Comparison of ENCODE assay signal across 10 cellular contexts in the genomic region with DNA sequence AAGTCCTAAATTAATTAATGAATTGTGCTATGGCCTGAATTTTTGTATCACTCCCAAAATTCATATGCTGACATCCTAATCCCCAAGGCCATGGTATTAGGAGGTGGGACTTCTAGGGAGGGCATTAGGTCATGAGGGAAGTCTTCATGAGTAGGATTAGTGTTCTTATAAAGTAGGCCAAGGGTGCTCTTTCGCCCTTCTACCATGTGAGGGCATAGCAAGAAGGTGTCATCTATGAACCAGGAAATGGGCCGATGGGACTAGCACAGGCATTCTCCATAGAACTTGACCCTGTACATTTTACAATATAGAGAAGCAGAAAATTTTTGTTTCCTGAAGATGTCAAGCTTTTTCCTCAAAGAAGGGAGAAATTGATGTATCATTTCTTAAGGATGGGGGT. TPM values are rescaled to one million over a fixed set of nuclear protein-coding genes. Genes with fewer than 3 reads are reported as not detected.
DNase-seq lines count a peak whose midpoint lies in the region; ATAC-seq, FAIRE-seq and TF ChIP-seq lines count a peak whose summit lies in the region.
"Had no signal": no experiment of that assay in that cellular context is flagged by ENCODE, and none has a peak within 500 bp of the region (broad histone marks: within the 10 kb centered on the region; RNA-seq: fewer than 3 reads in every experiment).

No MANE protein-coding gene starts in this region.

- H3K4me2 ChIP-seq in MM.1S (ENCODE audit: low read depth, low read length) (no peak overlapping the region), GM12878 (ENCODE audit: control insufficient read depth, insufficient read depth) (no peak overlapping the region), mesenchymal stem cell (ENCODE audit: low read length, poor library complexity, severe bottlenecking) (no peak overlapping the region)

- no peaks in the 10 kb centered on the region for H3K9me2 ChIP-seq in MM.1S (replicated peaks; ENCODE audit: insufficient read depth, low read length)

- no peak overlapping the region for H2BK120ac ChIP-seq in mesenchymal stem cell (ENCODE audit: low read depth, low read length)

- H3K36me3 Mint-ChIP-seq in activated naive CD8-positive, alpha-beta T cell treated with anti-CD3 and anti-CD28 coated beads for 36 hours = no peaks in the 10 kb centered on the region

- H2AK5ac ChIP-seq in mesenchymal stem cell (ENCODE audit: low read length, severe bottlenecking) = no peak overlapping the region

- TF ChIP-seq CTCF in MM.1S (IDR thresholded peaks at IDR 0.05; ENCODE audit: low read length) (peak; percentile 57), GM12878 (IDR thresholded peaks at IDR 0.05 in 2 of 3, conservative IDR thresholded peaks at IDR 0.05 in 1 of 3; ENCODE audit: control insufficient read depth in 2 of 3, extremely low read depth in 1 of 3, insufficient read depth in 1 of 3, low read depth in 3 of 3, low read length in 3 of 3) (peak; percentile 14 to 24 (median 22); a peak in 4 of 6 replicates)

- H3K9me3 Mint-ChIP-seq in activated naive CD8-positive, alpha-beta T cell treated with anti-CD3 and anti-CD28 coated beads for 36 hours = no peaks in the 10 kb centered on the region

- H3K36me3 ChIP-seq in MM.1S (replicated peaks; ENCODE audit: insufficient read depth, low read length) = no peaks in the 10 kb centered on the region
- no peaks in the 10 kb centered on the region for H3K36me3 ChIP-seq in GM12878 (ENCODE audit: control insufficient read depth in 2 of 2, insufficient read depth in 2 of 2, low read length in 1 of 2)
- H3K36me3 ChIP-seq in mesenchymal stem cell (ENCODE audit: control insufficient read depth in 1 of 2, insufficient read depth in 2 of 2, low read depth in 1 of 2, low read length in 2 of 2) = no peaks in the 10 kb centered on the region

- no peak overlapping the region for H2BK12ac ChIP-seq in mesenchymal stem cell (ENCODE audit: low read length in 2 of 2)

- TF ChIP-seq EP300 in GM12878 (IDR thresholded peaks at IDR 0.05; ENCODE audit: borderline replicate concordance in 1 of 2, control insufficient read depth in 1 of 2, low read depth in 2 of 2, low read length in 2 of 2) = no peak

- H3K4ac ChIP-seq in mesenchymal stem cell (ENCODE audit: low read depth in 1 of 2, low read length in 2 of 2) = no peak overlapping the region

- DNase-seq in COLO829 (ENCODE audit: low spot score) = peak; percentile 8
- DNase-seq in MM.1S = peak; percentile 59
- DNase-seq in GM12878 (ENCODE audit: low read depth, low spot score) = no peak
- DNase-seq in activated naive CD8-positive, alpha-beta T cell treated with anti-CD3 and anti-CD28 coated beads for 36 hours = no peak
- no peak for DNase-seq in mesenchymal stem cell
- DNase-seq: activated CD8-positive, alpha-beta memory T cell treated with anti-CD3 and anti-CD28 coated beads, Interleukin-2, amount 50 U/mL, for 4 hours; DMS153 had no signal

- H3K27me3 ChIP-seq in MM.1S (replicated peaks; ENCODE audit: insufficient read depth, low read length) (no peaks in the 10 kb centered on the region), GM12878 (replicated peaks in 1 of 2; ENCODE audit: control insufficient read depth in 2 of 2, insufficient read depth in 2 of 2, low read length in 1 of 2) (no peaks in the 10 kb centered on the region), mesenchymal stem cell (ENCODE audit: control insufficient read depth in 1 of 2, insufficient read depth in 1 of 2, low read length in 2 of 2) (no peaks in the 10 kb centered on the region)

- no peak overlapping the region for H4K91ac ChIP-seq in mesenchymal stem cell (ENCODE audit: low read length)

- no peak overlapping the region for H2AFZ ChIP-seq in MM.1S (ENCODE audit: low read length)
- H2AFZ ChIP-seq in GM12878 (ENCODE audit: control insufficient read depth, low read depth, low read length) = no peak overlapping the region
- no peak overlapping the region for H2AFZ ChIP-seq in mesenchymal stem cell (ENCODE audit: low read depth, low read length)

- no peak overlapping the region for H3K18ac ChIP-seq in mesenchymal stem cell (ENCODE audit: low read depth in 1 of 2, low read length in 2 of 2)

- CTCF ChIA-PET in GM12878 (lab: Yijun Ruan, JAX) = interaction anchor here (0.7 kb wide), 2 partner anchors 566 to 594 kb away, joined by 3 read pairs; no protein-coding TSS in a partner anchor

- TF ChIP-seq RAD21 in GM12878 (IDR thresholded peaks at IDR 0.05; ENCODE audit: insufficient read depth, low read depth, low read length) = peak; percentile 26; the same call in 1 of the 2 replicates

- H3K4me1 Mint-ChIP-seq in activated naive CD8-positive, alpha-beta T cell treated with anti-CD3 and anti-CD28 coated beads for 36 hours = no peaks in the 10 kb centered on the region

- RAD21 ChIA-PET in GM12878 (lab: Charles Lee; ENCODE audit: unreplicated experiment) = no interaction called here

- no peaks in the 10 kb centered on the region for H3F3A ChIP-seq in MM.1S (ENCODE audit: insufficient read depth, low read length)

- H3K79me1 ChIP-seq in mesenchymal stem cell (replicated peaks; ENCODE audit: low read length, poor library complexity, severe bottlenecking) = no peaks in the 10 kb centered on the region

- no peak overlapping the region for H3K27ac Mint-ChIP-seq in activated naive CD8-positive, alpha-beta T cell treated with anti-CD3 and anti-CD28 coated beads for 36 hours

- H3K27ac ChIP-seq in MM.1S (ENCODE audit: low read length) = no peak overlapping the region
- no peak overlapping the region for H3K27ac ChIP-seq in GM12878 (ENCODE audit: control insufficient read depth, insufficient read depth)
- H3K27ac ChIP-seq in mesenchymal stem cell (ENCODE audit: low read length, poor library complexity, severe bottlenecking) = no peak overlapping the region

- H4K20me1 ChIP-seq in MM.1S (ENCODE audit: insufficient read depth, low read length) (no peaks in the 10 kb centered on the region), GM12878 (ENCODE audit: control insufficient read depth, insufficient read depth) (no peaks in the 10 kb centered on the region)

- 4% methylated on average over 2 of the region's 2 CpGs for WGBS in GM12878 (ENCODE audit: insufficient coverage, insufficient replicate concordance, low lambda C conversion rate, missing lambda C conversion rate)
- no CpG with 5 or more reads among the region's 2 CpGs for WGBS in mesenchymal stem cell

- no peak for FAIRE-seq in GM12878 (lab: Jason Lieb, UNC)

- no peaks in the 10 kb centered on the region for H3K9me3 ChIP-seq in MM.1S (replicated peaks; ENCODE audit: insufficient read depth, low read length)
- no peaks in the 10 kb centered on the region for H3K9me3 ChIP-seq in GM12878 (replicated peaks; ENCODE audit: control insufficient read depth, insufficient read depth, low read length)
- H3K9me3 ChIP-seq in mesenchymal stem cell (ENCODE audit: control insufficient read depth, low read length) = no peaks in the 10 kb centered on the region

- H3K23ac ChIP-seq in mesenchymal stem cell (ENCODE audit: low read length in 2 of 2) = no peak overlapping the region

- H3K4me1 ChIP-seq in MM.1S (ENCODE audit: low read length) = no peaks in the 10 kb centered on the region
- H3K4me1 ChIP-seq in GM12878 (ENCODE audit: control insufficient read depth, insufficient read depth, low read length) = no peaks in the 10 kb centered on the region
- no peaks in the 10 kb centered on the region for H3K4me1 ChIP-seq in mesenchymal stem cell (ENCODE audit: control insufficient read depth, insufficient read depth, low read depth, low read length)

- no peaks in the 10 kb centered on the region for H3K27me3 Mint-ChIP-seq in activated naive CD8-positive, alpha-beta T cell treated with anti-CD3 and anti-CD28 coated beads for 36 hours

- in situ Hi-C loops in GM12878 (cut with MboI) = no loop called here

- BruUV-seq in GM12878 (replicated peaks; lab: Mats Ljungman, UMichigan) = no TSS peak

- no peak overlapping the region for H4K8ac ChIP-seq in mesenchymal stem cell (ENCODE audit: low read length)

- intact Hi-C loops in GM12878 (cut with micrococcal nuclease; ENCODE audit: unreplicated experiment) = no loop called here

- H3K14ac ChIP-seq in mesenchymal stem cell (ENCODE audit: low read length in 2 of 2) = no peak overlapping the region

- SMC1A ChIA-PET in GM12878 (lab: Charles Lee; ENCODE audit: uncharacterized antibody, unreplicated experiment) = interaction anchor here (0.9 to 1.2 kb wide), 3 partner anchors 9 to 594 kb away, joined by 3 to 5 read pairs (median 5); a partner anchor contains a TSS

- H2BK15ac ChIP-seq in mesenchymal stem cell (ENCODE audit: low read depth, poor library complexity, severe bottlenecking) = no peak overlapping the region

- ATAC-seq in GM21737 (IDR thresholded peaks at IDR 0.05; ENCODE audit: unreplicated experiment) = peak; percentile 68
- peak; percentile 55 for ATAC-seq in GM12878
- ATAC-seq in HG03196 (IDR thresholded peaks at IDR 0.05; ENCODE audit: unreplicated experiment) = no peak
- ATAC-seq in GM19467 (IDR thresholded peaks at IDR 0.05; ENCODE audit: unreplicated experiment) = no peak

- POLR2A ChIA-PET in GM12878 (lab: Charles Lee) = no interaction called here

- H3K4me3 ChIP-seq in MM.1S (ENCODE audit: low read length) = no peak overlapping the region
- no peak overlapping the region for H3K4me3 ChIP-seq in GM12878
- no peak overlapping the region for H3K4me3 ChIP-seq in mesenchymal stem cell (ENCODE audit: insufficient read depth in 1 of 2, low read depth in 1 of 2, low read length in 2 of 2)

- H3K9ac ChIP-seq in MM.1S (ENCODE audit: low read length) (no peak overlapping the region), GM12878 (ENCODE audit: control insufficient read depth, insufficient read depth, low read length) (no peak overlapping the region), mesenchymal stem cell (ENCODE audit: low read length) (no peak overlapping the region)

- no peaks in the 10 kb centered on the region for H3K79me2 ChIP-seq in MM.1S (ENCODE audit: low read length)
- H3K79me2 ChIP-seq in GM12878 (ENCODE audit: control insufficient read depth, insufficient read depth, low read length) = no peaks in the 10 kb centered on the region

- TF ChIP-seq POLR2A in GM12878 (IDR thresholded peaks at IDR 0.05; ENCODE audit: low read depth, low read length) = no peak

- no peak overlapping the region for H3K4me3 Mint-ChIP-seq in activated naive CD8-positive, alpha-beta T cell treated with anti-CD3 and anti-CD28 coated beads for 36 hours

- H2BK5ac ChIP-seq in mesenchymal stem cell (ENCODE audit: low read depth, low read length, poor library complexity, severe bottlenecking) = no peak overlapping the region

RNA-seq across cellular contexts. Expression of a gene that starts 12.5 kb away (rescaled TPM):
- not detected in 2 replicates for total RNA-seq in GM12878 (2013; cell fraction: nucleolus; rRNA removed)
- total RNA-seq in GM12878 (2014; rRNA removed) (not detected in 2 replicates), GM12878 (2014; rRNA removed; fragmentation: Illumina TruSeq; extraction: Trizol) (not detected in 2 replicates), GM12878 (2021) (0.05 TPM in 1 of 2 replicates, not detected in the other)
- not detected for polyA plus RNA-seq in GM12878 (2011; ENCODE audit: low read depth)
- polyA plus RNA-seq in GM12878 (2011; rRNA removed) (not detected in 2 replicates), GM12878 (2014; fragmentation: Illumina TruSeq; extraction: Trizol) (not detected in 2 replicates), GM12878 (2014; fragmentation: Nextera tagmentation; extraction: Ambion mirVana) (not detected), GM12878 (2014; rRNA removed) (not detected in 2 replicates), GM12878 (2016; fragmentation: Nextera tagmentation; extraction: Ambion mirVana) (not detected)
- not detected in 2 replicates for polyA plus RNA-seq in GM12878 (2011; cell fraction: cytosol; rRNA removed)
- polyA plus RNA-seq in GM12878 (2011; cell fraction: nucleus; rRNA removed) = not detected in 2 replicates
- polyA plus RNA-seq in GM12878 (2012) = not detected in 2 replicates
- polyA minus RNA-seq in GM12878 (2011; rRNA and poly(A)+ RNA removed) = not detected in 2 replicates
- polyA minus RNA-seq in GM12878 (2011; cell fraction: cytosol; rRNA and poly(A)+ RNA removed) = not detected in 2 replicates
- not detected in 2 replicates for polyA minus RNA-seq in GM12878 (2011; cell fraction: nucleus; rRNA and poly(A)+ RNA removed)
- not detected for total RNA-seq in activated naive CD8-positive, alpha-beta T cell treated with anti-CD3 and anti-CD28 coated beads for 36 hours
- not detected for polyA plus RNA-seq in mesenchymal stem cell (2013, experiment 1 of 2)
- polyA plus RNA-seq in mesenchymal stem cell (2013, experiment 2 of 2) = not detected

Comparison
In these comparisons a context has a peak if more than half of its experiments do, and no peak if none do; other contexts are left out.
1. DNase-seq: peak in COLO829 (single experiment) and MM.1S (single experiment); none in GM12878 (single experiment), activated naive CD8-positive, alpha-beta T cell treated with anti-CD3 and anti-CD28 coated beads for 36 hours (single experiment) and mesenchymal stem cell (single experiment).
2. ATAC-seq: peak in GM21737 (single experiment) and GM12878 (single experiment); none in HG03196 (single experiment) and GM19467 (single experiment).